In genomic region chr1:182641561-182641960, GRCh38 we compare ENCODE assay signal across 20 cellular contexts. TPM values are rescaled to one million over a fixed set of nuclear protein-coding genes. Genes with fewer than 3 reads are reported as not detected.
DNase-seq lines count a peak whose midpoint lies in the region; ATAC-seq, FAIRE-seq and TF ChIP-seq lines count a peak whose summit lies in the region.
"Had no signal": no experiment of that assay in that cellular context is flagged by ENCODE, and none has a peak within 500 bp of the region (broad histone marks: within the 10 kb centered on the region; RNA-seq: fewer than 3 reads in every experiment).

No MANE protein-coding gene starts in this region.

- intact Hi-C loops in HepG2 (cut with micrococcal nuclease; ENCODE audit: unreplicated experiment), result no loop called here

- H3K4ac ChIP-seq in neuronal stem cell (ENCODE audit: low read length), result no peak overlapping the region

- H3K36me3 ChIP-seq in liver (ENCODE audit: control insufficient read depth in 4 of 4, insufficient read depth in 3 of 4, low read depth in 1 of 4, low read length in 3 of 4) (no peaks in the 10 kb centered on the region), HepG2 (replicated peaks in 1 of 2; ENCODE audit: control insufficient read depth in 1 of 2, insufficient read depth in 2 of 2, low read length in 2 of 2) (no peaks in the 10 kb centered on the region), neuronal stem cell (replicated peaks in 1 of 2; ENCODE audit: control insufficient read depth in 2 of 2, insufficient read depth in 2 of 2, low read length in 2 of 2) (no peaks in the 10 kb centered on the region)
- H3K36me3 ChIP-seq: BE2C, SJSA1 had no signal

- H3K4me3 ChIP-seq in liver (ENCODE audit: low read depth in 1 of 3, low read length in 3 of 3), result no peak overlapping the region
- no peak overlapping the region for H3K4me3 ChIP-seq in HepG2 (replicated peaks in 1 of 3; ENCODE audit: insufficient read depth in 1 of 3, low read depth in 2 of 3, low read length in 3 of 3)
- H3K4me3 ChIP-seq in neuronal stem cell (ENCODE audit: low read length in 2 of 2), result no peak overlapping the region
- H3K4me3 ChIP-seq: SJSA1 had no signal

- H2BK15ac ChIP-seq in neuronal stem cell (ENCODE audit: low read length), result no peak overlapping the region

- H3K4me2 ChIP-seq in HepG2 (ENCODE audit: low read depth, low read length), result no peak overlapping the region
- no peak overlapping the region for H3K4me2 ChIP-seq in neuronal stem cell (ENCODE audit: insufficient read depth, low read length, poor library complexity, severe bottlenecking)

- no peak overlapping the region for H4K91ac ChIP-seq in neuronal stem cell (ENCODE audit: low read depth, low read length, poor library complexity)

- H3K27me3 ChIP-seq in liver (ENCODE audit: control insufficient read depth in 4 of 4, insufficient read depth in 4 of 4, low read length in 3 of 4), result no peaks in the 10 kb centered on the region
- H3K27me3 ChIP-seq in HepG2 (ENCODE audit: control insufficient read depth in 1 of 2, insufficient read depth in 2 of 2, low read length in 2 of 2), result peaks cover 0 to 3% of the 10 kb centered on the region in 2 experiments; a peak in 1 of 5 replicates
- H3K27me3 ChIP-seq in neuronal stem cell (ENCODE audit: control insufficient read depth in 3 of 3, insufficient read depth in 3 of 3, low read depth in 1 of 3, low read length in 3 of 3), result no peaks in the 10 kb centered on the region
- H3K27me3 ChIP-seq: BE2C, SJSA1 had no signal

- FAIRE-seq in HepG2 (lab: Jason Lieb, UNC), result no peak

- no peaks in the 10 kb centered on the region for H3K79me2 ChIP-seq in HepG2 (ENCODE audit: insufficient read depth, low read length)

- WGBS in liver, result 41% methylated on average over 5 of the region's 5 CpGs
- WGBS in HepG2 (ENCODE audit: low lambda C conversion rate), result 20% methylated on average over 5 of the region's 5 CpGs
- no CpG with 5 or more reads among the region's 5 CpGs for WGBS in neuronal stem cell (ENCODE audit: extremely low coverage in 2 of 2, insufficient read length in 2 of 2, insufficient replicate concordance in 1 of 2), 2 donors

- H3K23ac ChIP-seq in neuronal stem cell (ENCODE audit: low read depth, low read length, poor library complexity), result no peak overlapping the region

- in situ Hi-C loops in HepG2 (cut with HindIII; ENCODE audit: extremely low pct_ligation_motif_present, low pct_unique_long_range_greater_than_20kb), result no loop called here

- H2BK12ac ChIP-seq in neuronal stem cell (ENCODE audit: low read length), result no peak overlapping the region

- no peak overlapping the region for H2AK5ac ChIP-seq in neuronal stem cell (ENCODE audit: low read depth, low read length)

- BruUV-seq in HepG2 (replicated peaks; lab: Mats Ljungman, UMichigan), result no TSS peak

- H3K4me1 ChIP-seq in liver (ENCODE audit: control insufficient read depth in 4 of 4, insufficient read depth in 4 of 4, low read length in 3 of 4) (peaks cover 2 to 17% (median 8%) of the 10 kb centered on the region in 4 donors), HepG2 (ENCODE audit: insufficient read depth, low read length) (no peaks in the 10 kb centered on the region), neuronal stem cell (ENCODE audit: control insufficient read depth in 2 of 2, insufficient read depth in 1 of 2, low read depth in 1 of 2, low read length in 2 of 2) (peaks cover 0 to 5% of the 10 kb centered on the region in 2 donors)
- H3K4me1 ChIP-seq: BE2C had no signal

- TF ChIP-seq EP300 in HepG2 (IDR thresholded peaks at IDR 0.05; ENCODE audit: low read depth in 2 of 2, low read length in 2 of 2), result no peak
- TF ChIP-seq EP300 in HepG2 (CRISPR knock-in tag; IDR thresholded peaks at IDR 0.05; ENCODE audit: borderline replicate concordance), result no peak

- H3K18ac ChIP-seq in neuronal stem cell (ENCODE audit: low read length), result peak overlapping the region; percentile 24

- POLR2A ChIA-PET in HepG2 (lab: Yijun Ruan, JAX), result no interaction called here

- no peak overlapping the region for H2BK120ac ChIP-seq in neuronal stem cell (ENCODE audit: low read depth, low read length)

- no peak for ATAC-seq in HepG2
- ATAC-seq: Right ventricle myocardium inferior had no signal

- H3K9ac ChIP-seq in liver (ENCODE audit: low read depth in 1 of 2, low read length in 2 of 2), result no peak overlapping the region
- no peak overlapping the region for H3K9ac ChIP-seq in HepG2 (ENCODE audit: insufficient read depth, low read depth, low read length)
- no peak overlapping the region for H3K9ac ChIP-seq in neuronal stem cell (ENCODE audit: low read depth, low read length, poor library complexity)

- DNase-seq in HepG2 (ENCODE audit: low spot score) (no peak), NCI-H146 treated with DMSO at 0.1 percent for 48 hours (lab: John Stamatoyannopoulos, UW; ENCODE audit: unreplicated experiment) (peak; percentile 8), neuronal stem cell (ENCODE audit: low spot score) (no peak), HuH-7.5 (ENCODE audit: low spot score) (no peak), GM20000 (ENCODE audit: low spot score) (no peak)
- DNase-seq in stimulated activated CD4-positive, alpha-beta T cell treated with anti-CD3 and anti-CD28 coated beads, Interleukin-1b, Interleukin-23, amount 100 ng/mL, for 48 hours, result no peak
- DNase-seq: BE2C, DMS79, GOT3, HCEC 1CT, Kasumi-1, NCI-H1436, NCI-H2029, T-helper 1 cell had no signal

- H3K14ac ChIP-seq in neuronal stem cell (ENCODE audit: low read length), result no peak overlapping the region

- no peak for TF ChIP-seq RAD21 in liver (IDR thresholded peaks at IDR 0.05)
- TF ChIP-seq RAD21 in HepG2 (CRISPR knock-in tag; IDR thresholded peaks at IDR 0.05), result no peak

- H2AFZ ChIP-seq in HepG2 (ENCODE audit: low read length) (no peak overlapping the region), neuronal stem cell (ENCODE audit: low read length) (no peak overlapping the region)

- H2BK5ac ChIP-seq in neuronal stem cell (ENCODE audit: low read length), result no peak overlapping the region

- no peak for TF ChIP-seq POLR2A in HepG2 (IDR thresholded peaks at IDR 0.05; ENCODE audit: insufficient read depth in 1 of 2, low read depth in 2 of 2, low read length in 2 of 2)

- H3K27ac ChIP-seq in liver (ENCODE audit: low read depth in 1 of 2, low read length in 2 of 2), result peak overlapping the region; percentile 32 to 80
- no peak overlapping the region for H3K27ac ChIP-seq in HepG2 (ENCODE audit: extremely low read length, insufficient read depth, low read length)
- H3K27ac ChIP-seq in neuronal stem cell (replicated peaks; ENCODE audit: low read length), result no peak overlapping the region
- H3K27ac ChIP-seq: SJSA1 had no signal

- CTCF ChIA-PET in HepG2 (lab: Yijun Ruan, JAX; ENCODE audit: low intra/inter-chr PET ratio, low total read pairs), result no interaction called here

- H3K79me1 ChIP-seq in neuronal stem cell (ENCODE audit: low read depth, low read length), result no peaks in the 10 kb centered on the region

- TF ChIP-seq CTCF in liver (IDR thresholded peaks at IDR 0.05; ENCODE audit: low read depth, low read length, missing input control) (no peak), HepG2 (CRISPR knock-in tag; IDR thresholded peaks at IDR 0.05) (no peak), GM20000 (IDR thresholded peaks at IDR 0.05; ENCODE audit: extremely low read depth, missing control alignments) (no peak)

- no peaks in the 10 kb centered on the region for H4K20me1 ChIP-seq in HepG2 (ENCODE audit: insufficient read depth, low read length)

- H3K9me3 ChIP-seq in liver (ENCODE audit: control insufficient read depth in 4 of 4, low read length in 3 of 4), result no peaks in the 10 kb centered on the region
- no peaks in the 10 kb centered on the region; the same call in 1 of the 2 replicates for H3K9me3 ChIP-seq in HepG2 (ENCODE audit: low read length)
- no peaks in the 10 kb centered on the region for H3K9me3 ChIP-seq in neuronal stem cell (replicated peaks in 1 of 2; ENCODE audit: control insufficient read depth in 2 of 2, insufficient read depth in 1 of 2, low read depth in 1 of 2, low read length in 2 of 2)
- H3K9me3 ChIP-seq: BE2C, SJSA1 had no signal

- H4K8ac ChIP-seq in neuronal stem cell (ENCODE audit: low read depth, low read length), result no peak overlapping the region

RNA-seq across cellular contexts. Expression of gene RGS16, which starts 37.4 kb away (rescaled TPM):
- total RNA-seq in liver (1 to 10 TPM in 1 of 2 donors, under 1 TPM in 1; 0.59 to 2.7 TPM), HepG2 (2016; rRNA removed; fragmentation: Illumina TruSeq; extraction: Trizol) (not detected in 2 replicates)
- polyA plus RNA-seq in liver (1 to 10 TPM in 1 of 2 donors, under 1 TPM in 1; 0.54 to 1.1 TPM), HepG2 (2011; rRNA removed) (not detected in 2 replicates)
- not detected in 2 replicates for total RNA-seq in HepG2 (2016; cell fraction: cytosol; rRNA removed; fragmentation: Illumina TruSeq; extraction: Trizol; ENCODE audit: low read depth)
- total RNA-seq in HepG2 (2016; cell fraction: insoluble cytoplasmic fraction; rRNA removed; fragmentation: Illumina TruSeq; extraction: Trizol), result not detected in 2 replicates
- total RNA-seq in HepG2 (2016; cell fraction: membrane; rRNA removed; fragmentation: Illumina TruSeq; extraction: Trizol), result not detected in 2 replicates
- not detected in 2 replicates for total RNA-seq in HepG2 (2016; cell fraction: nucleus; rRNA removed; fragmentation: Illumina TruSeq; extraction: Trizol)
- polyA plus RNA-seq in HepG2 (2011; cell fraction: cytosol; rRNA removed), result not detected in 2 replicates
- not detected in 2 replicates for polyA plus RNA-seq in HepG2 (2011; cell fraction: nucleus; rRNA removed)
- not detected in 2 replicates for polyA plus RNA-seq in HepG2 (2012)
- not detected in 2 replicates for polyA plus RNA-seq in HepG2 (2016; cell fraction: cytosol; fragmentation: Illumina TruSeq; extraction: Trizol; ENCODE audit: low read depth)
- not detected in 2 replicates for polyA plus RNA-seq in HepG2 (2016; cell fraction: insoluble cytoplasmic fraction; fragmentation: Illumina TruSeq; extraction: Trizol; ENCODE audit: low read depth)
- not detected in 2 replicates for polyA plus RNA-seq in HepG2 (2016; cell fraction: membrane; fragmentation: Illumina TruSeq; extraction: Trizol; ENCODE audit: low read depth)
- polyA plus RNA-seq in HepG2 (2016; cell fraction: nucleus; fragmentation: Illumina TruSeq; extraction: Trizol; ENCODE audit: insufficient read depth, low read depth), result not detected in 2 replicates
- polyA minus RNA-seq in HepG2 (2011; rRNA and poly(A)+ RNA removed; ENCODE audit: low replicate concordance), result 3.1 TPM in 1 of 2 replicates, not detected in the other
- polyA minus RNA-seq in HepG2 (2011; cell fraction: cytosol; rRNA and poly(A)+ RNA removed), result not detected in 2 replicates
- not detected in 2 replicates for polyA minus RNA-seq in HepG2 (2011; cell fraction: nucleus; rRNA and poly(A)+ RNA removed)
- polyA plus RNA-seq in neuronal stem cell (2013, experiment 1 of 2), result 17.7 TPM
- polyA plus RNA-seq in neuronal stem cell (2013, experiment 2 of 2), result 17.6 TPM

RNA-seq across cellular contexts. Expression of gene RGS8, which starts 42.8 kb away (rescaled TPM):
- total RNA-seq in liver, result under 1 TPM in 1 of 2 donors, not detected in 1; 0.05 TPM
- polyA plus RNA-seq in liver, result not detected
- total RNA-seq in HepG2 (2016; rRNA removed; fragmentation: Illumina TruSeq; extraction: Trizol), result not detected in 2 replicates
- not detected in 2 replicates for total RNA-seq in HepG2 (2016; cell fraction: cytosol; rRNA removed; fragmentation: Illumina TruSeq; extraction: Trizol; ENCODE audit: low read depth)
- not detected in 2 replicates for total RNA-seq in HepG2 (2016; cell fraction: insoluble cytoplasmic fraction; rRNA removed; fragmentation: Illumina TruSeq; extraction: Trizol)
- not detected in 2 replicates for total RNA-seq in HepG2 (2016; cell fraction: membrane; rRNA removed; fragmentation: Illumina TruSeq; extraction: Trizol)
- total RNA-seq in HepG2 (2016; cell fraction: nucleus; rRNA removed; fragmentation: Illumina TruSeq; extraction: Trizol), result not detected in 2 replicates
- not detected in 2 replicates for polyA plus RNA-seq in HepG2 (2011; rRNA removed)
- not detected in 2 replicates for polyA plus RNA-seq in HepG2 (2011; cell fraction: cytosol; rRNA removed)
- not detected in 2 replicates for polyA plus RNA-seq in HepG2 (2011; cell fraction: nucleus; rRNA removed)
- not detected in 2 replicates for polyA plus RNA-seq in HepG2 (2012)
- not detected in 2 replicates for polyA plus RNA-seq in HepG2 (2016; cell fraction: cytosol; fragmentation: Illumina TruSeq; extraction: Trizol; ENCODE audit: low read depth)
- not detected in 2 replicates for polyA plus RNA-seq in HepG2 (2016; cell fraction: insoluble cytoplasmic fraction; fragmentation: Illumina TruSeq; extraction: Trizol; ENCODE audit: low read depth)
- not detected in 2 replicates for polyA plus RNA-seq in HepG2 (2016; cell fraction: membrane; fragmentation: Illumina TruSeq; extraction: Trizol; ENCODE audit: low read depth)
- not detected in 2 replicates for polyA plus RNA-seq in HepG2 (2016; cell fraction: nucleus; fragmentation: Illumina TruSeq; extraction: Trizol; ENCODE audit: insufficient read depth, low read depth)
- not detected in 2 replicates for polyA minus RNA-seq in HepG2 (2011; rRNA and poly(A)+ RNA removed; ENCODE audit: low replicate concordance)
- polyA minus RNA-seq in HepG2 (2011; cell fraction: cytosol; rRNA and poly(A)+ RNA removed), result not detected in 2 replicates
- polyA minus RNA-seq in HepG2 (2011; cell fraction: nucleus; rRNA and poly(A)+ RNA removed), result not detected in 2 replicates
- polyA plus RNA-seq in neuronal stem cell (2013, experiment 1 of 2), result 0.56 TPM
- 0.50 TPM for polyA plus RNA-seq in neuronal stem cell (2013, experiment 2 of 2)
- total RNA-seq: A673, MCF 10A, NCI-H460, Right ventricle myocardium inferior had no signal

RNA-seq across cellular contexts. Expression of gene RNASEL, which starts 52.5 kb away (rescaled TPM):
- 1 to 10 TPM; 3.3 to 3.9 TPM for total RNA-seq in liver
- polyA plus RNA-seq in liver, result 1 to 10 TPM; 1.3 to 1.4 TPM
- 0.13 and 0.20 TPM in 2 replicates for total RNA-seq in HepG2 (2016; rRNA removed; fragmentation: Illumina TruSeq; extraction: Trizol)
- not detected in 2 replicates for total RNA-seq in HepG2 (2016; cell fraction: cytosol; rRNA removed; fragmentation: Illumina TruSeq; extraction: Trizol; ENCODE audit: low read depth)
- total RNA-seq in HepG2 (2016; cell fraction: insoluble cytoplasmic fraction; rRNA removed; fragmentation: Illumina TruSeq; extraction: Trizol), result 0.09 and 0.12 TPM in 2 replicates
- total RNA-seq in HepG2 (2016; cell fraction: membrane; rRNA removed; fragmentation: Illumina TruSeq; extraction: Trizol), result 0.07 TPM in 1 of 2 replicates, not detected in the other
- total RNA-seq in HepG2 (2016; cell fraction: nucleus; rRNA removed; fragmentation: Illumina TruSeq; extraction: Trizol), result 0.09 TPM in 2 replicates
- polyA plus RNA-seq in HepG2 (2011; rRNA removed), result 0.05 and 0.16 TPM in 2 replicates
- polyA plus RNA-seq in HepG2 (2011; cell fraction: cytosol; rRNA removed), result 0.01 and 0.09 TPM in 2 replicates
- polyA plus RNA-seq in HepG2 (2011; cell fraction: nucleus; rRNA removed), result 0.06 and 0.29 TPM in 2 replicates
- 0.04 and 0.08 TPM in 2 replicates for polyA plus RNA-seq in HepG2 (2012)
- not detected in 2 replicates for polyA plus RNA-seq in HepG2 (2016; cell fraction: cytosol; fragmentation: Illumina TruSeq; extraction: Trizol; ENCODE audit: low read depth)
- polyA plus RNA-seq in HepG2 (2016; cell fraction: insoluble cytoplasmic fraction; fragmentation: Illumina TruSeq; extraction: Trizol; ENCODE audit: low read depth), result 0.15 TPM in 1 of 2 replicates, not detected in the other
- not detected in 2 replicates for polyA plus RNA-seq in HepG2 (2016; cell fraction: membrane; fragmentation: Illumina TruSeq; extraction: Trizol; ENCODE audit: low read depth)
- 0.15 and 0.18 TPM in 2 replicates for polyA plus RNA-seq in HepG2 (2016; cell fraction: nucleus; fragmentation: Illumina TruSeq; extraction: Trizol; ENCODE audit: insufficient read depth, low read depth)
- 0.04 and 1.8 TPM in 2 replicates for polyA minus RNA-seq in HepG2 (2011; rRNA and poly(A)+ RNA removed; ENCODE audit: low replicate concordance)
- not detected in 2 replicates for polyA minus RNA-seq in HepG2 (2011; cell fraction: cytosol; rRNA and poly(A)+ RNA removed)
- 0.13 and 0.37 TPM in 2 replicates for polyA minus RNA-seq in HepG2 (2011; cell fraction: nucleus; rRNA and poly(A)+ RNA removed)
- polyA plus RNA-seq in neuronal stem cell (2013, experiment 1 of 2), result 1.4 TPM
- 1.5 TPM for polyA plus RNA-seq in neuronal stem cell (2013, experiment 2 of 2)

Comparison
In these comparisons a context has a peak if more than half of its experiments do, and no peak if none do; other contexts are left out.
1. H3K27ac ChIP-seq: peak in liver (2 of 2); none in HepG2 (single experiment) and neuronal stem cell (single experiment).